ENCODE assay signal across 7 cellular contexts in the genomic region with DNA sequence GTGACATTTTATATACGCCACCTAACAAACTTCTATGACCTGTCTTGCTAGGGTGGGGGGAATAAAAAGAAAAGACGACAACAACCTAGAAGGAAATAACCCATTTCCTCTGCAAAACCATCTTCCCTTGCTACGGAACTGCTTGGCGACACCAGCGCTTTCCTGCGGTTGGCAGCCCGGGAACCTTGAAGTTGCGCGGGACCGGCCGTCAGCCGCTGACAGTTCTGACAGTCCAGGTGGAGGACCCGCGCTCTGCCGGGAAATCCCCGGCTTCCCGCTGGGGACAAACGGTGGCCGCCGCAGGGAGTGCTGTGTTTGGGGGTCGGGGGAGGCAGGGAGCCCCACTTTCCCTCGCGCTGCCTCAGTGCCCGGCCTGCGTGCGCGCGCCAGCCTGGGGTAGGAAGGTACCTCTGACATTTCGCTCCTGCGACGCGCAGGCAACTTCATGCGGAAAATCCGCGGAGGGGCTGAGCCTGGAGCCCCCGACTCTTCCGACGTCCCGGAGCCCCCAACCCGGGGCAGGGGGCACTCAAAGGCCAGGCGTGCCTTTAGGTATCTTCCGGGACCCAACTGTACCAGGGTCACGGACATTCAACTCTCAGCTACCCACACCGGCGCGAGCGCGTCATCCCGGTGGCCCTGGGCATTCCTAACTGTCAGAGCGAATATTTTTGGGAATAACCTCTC. TPM values are rescaled to one million over a fixed set of nuclear protein-coding genes. Genes with fewer than 3 reads are reported as not detected.
DNase-seq lines count a peak whose midpoint lies in the region; ATAC-seq and TF ChIP-seq lines count a peak whose summit lies in the region.

No MANE protein-coding gene starts in this region.

- no peak for ATAC-seq in GM19397 (IDR thresholded peaks at IDR 0.05; ENCODE audit: unreplicated experiment)

- H3K27me3 ChIP-seq in iPS-15b (ENCODE audit: control insufficient read depth, insufficient read depth, low read length) (peaks cover 24% of the 10 kb centered on the region), smooth muscle cell (ENCODE audit: low read depth) (peaks cover 56% of the 10 kb centered on the region)

- peaks cover 18% of the 10 kb centered on the region for H3K36me3 Mint-ChIP-seq in activated naive CD8-positive, alpha-beta T cell treated with anti-CD3 and anti-CD28 coated beads for 36 hours

- H3K36me3 ChIP-seq in iPS-15b (ENCODE audit: control insufficient read depth, insufficient read depth, low read length) (no peaks in the 10 kb centered on the region), smooth muscle cell (ENCODE audit: low read depth) (no peaks in the 10 kb centered on the region)

- peaks cover 2% of the 10 kb centered on the region for H3K9me3 Mint-ChIP-seq in activated naive CD8-positive, alpha-beta T cell treated with anti-CD3 and anti-CD28 coated beads for 36 hours

- H3K4me1 ChIP-seq in iPS-15b (ENCODE audit: control insufficient read depth, insufficient read depth, low read length), result peaks cover 25% of the 10 kb centered on the region
- peaks cover 7% of the 10 kb centered on the region for H3K4me1 ChIP-seq in smooth muscle cell (ENCODE audit: low read depth)

- peak overlapping the region; percentile 98 for H3K27ac Mint-ChIP-seq in activated naive CD8-positive, alpha-beta T cell treated with anti-CD3 and anti-CD28 coated beads for 36 hours

- H3K9me3 ChIP-seq in iPS-15b (ENCODE audit: control insufficient read depth, insufficient read depth, low read length) (no peaks in the 10 kb centered on the region), smooth muscle cell (replicated peaks; ENCODE audit: low read depth) (no peaks in the 10 kb centered on the region)

- H3F3A ChIP-seq in smooth muscle cell (ENCODE audit: low read depth), result no peaks in the 10 kb centered on the region

- H3K4me3 ChIP-seq in iPS-15b (ENCODE audit: low read depth, low read length), result peak overlapping the region; percentile 76
- H3K4me3 ChIP-seq in smooth muscle cell, result peak overlapping the region; percentile 59

- peaks cover 43% of the 10 kb centered on the region for H3K4me1 Mint-ChIP-seq in activated naive CD8-positive, alpha-beta T cell treated with anti-CD3 and anti-CD28 coated beads for 36 hours

- H3K27ac ChIP-seq in RWPE1 (peak overlapping the region; percentile 74), smooth muscle cell (ENCODE audit: low read depth) (no peak overlapping the region)

- no peak for TF ChIP-seq CTCF in RWPE1 (conservative IDR thresholded peaks at IDR 0.05; ENCODE audit: low read depth)
- no peak for TF ChIP-seq CTCF in smooth muscle cell (IDR thresholded peaks at IDR 0.05; ENCODE audit: borderline replicate concordance, insufficient read depth, poor library complexity, severe bottlenecking)

- POLR2A ChIA-PET in RWPE1 (lab: Yijun Ruan, JAX; ENCODE audit: low non-redundant PET), result no interaction called here

- H3K4me3 Mint-ChIP-seq in activated naive CD8-positive, alpha-beta T cell treated with anti-CD3 and anti-CD28 coated beads for 36 hours, result peak overlapping the region; percentile 97

- no peaks in the 10 kb centered on the region for H3K27me3 Mint-ChIP-seq in activated naive CD8-positive, alpha-beta T cell treated with anti-CD3 and anti-CD28 coated beads for 36 hours

- CTCF ChIA-PET in RWPE1 (lab: Yijun Ruan, JAX), result no interaction called here

- H3K9ac ChIP-seq in iPS-15b (ENCODE audit: low read depth, low read length) (no peak overlapping the region), smooth muscle cell (ENCODE audit: low read depth) (no peak overlapping the region)

- DNase-seq in RWPE1 (ENCODE audit: low spot score) (no peak), smooth muscle cell (lab: John Stamatoyannopoulos, UW; ENCODE audit: unreplicated experiment) (no peak), kidney glomerular epithelial cell (lab: John Stamatoyannopoulos, UW) (no peak)
- DNase-seq in activated naive CD8-positive, alpha-beta T cell treated with anti-CD3 and anti-CD28 coated beads for 36 hours, result peak; percentile 67

- H2AFZ ChIP-seq in smooth muscle cell (ENCODE audit: low read depth), result no peak overlapping the region

- TF ChIP-seq POLR2A in GM19099 (IDR thresholded peaks at IDR 0.05; ENCODE audit: extremely low read depth, insufficient read length, low read depth), result peak; percentile 5

- H3K4me2 ChIP-seq in smooth muscle cell, result peak overlapping the region; percentile 97

- 2% methylated on average over 50 of the region's 50 CpGs for WGBS in smooth muscle cell (ENCODE audit: low lambda C conversion rate)

- no peaks in the 10 kb centered on the region for H4K20me1 ChIP-seq in smooth muscle cell (ENCODE audit: low read depth)

- no peaks in the 10 kb centered on the region for H3K79me2 ChIP-seq in smooth muscle cell (ENCODE audit: low read depth)

RNA-seq across cellular contexts. Expression of a gene that starts 0.5 kb away (rescaled TPM):
- 1 to 10 TPM; 5.9 to 6.0 TPM for total RNA-seq in activated naive CD8-positive, alpha-beta T cell treated with anti-CD3 and anti-CD28 coated beads for 36 hours
- 0.04 TPM in 2 replicates for total RNA-seq in smooth muscle cell
- not detected in 2 replicates for polyA plus RNA-seq in smooth muscle cell

RNA-seq across cellular contexts. Expression of a gene that starts 0.9 kb away (rescaled TPM):
- 1 to 10 TPM; 5.0 to 5.2 TPM for total RNA-seq in activated naive CD8-positive, alpha-beta T cell treated with anti-CD3 and anti-CD28 coated beads for 36 hours
- 1.0 and 2.3 TPM in 2 replicates for total RNA-seq in smooth muscle cell
- polyA plus RNA-seq in smooth muscle cell, result 2.4 and 2.7 TPM in 2 replicates

RNA-seq across cellular contexts. Expression of a gene that starts 42.6 kb away (rescaled TPM):
- total RNA-seq in activated naive CD8-positive, alpha-beta T cell treated with anti-CD3 and anti-CD28 coated beads for 36 hours, result 100 to 1,000 TPM; 120 to 134 TPM
- 66.3 and 89.7 TPM in 2 replicates for total RNA-seq in smooth muscle cell
- 74.8 and 75.5 TPM in 2 replicates for polyA plus RNA-seq in smooth muscle cell
